In genomic region chr18:36142751-36143150, GRCh38 we compare ENCODE assay signal across 31 cellular contexts.
"Had no signal": no experiment of that assay in that cellular context is flagged by ENCODE, and none has a peak within 500 bp of the region (broad histone marks: within the 10 kb centered on the region; RNA-seq: fewer than 3 reads in every experiment).

No MANE protein-coding gene starts in this region.

- H3K4me3 ChIP-seq: ascending aorta, breast epithelium, cardiac muscle cell, colonic mucosa, esophagus squamous epithelium, gastroesophageal sphincter had no signal

- DNase-seq: activated B cell treated with CpG ODN at 0.5 μM for 24 hours; activated CD4-positive, alpha-beta memory T cell treated with anti-CD3 and anti-CD28 coated beads, Interleukin-2, amount 10 ng/mL, durations not matched to agents 7 days and 5 days; activated CD4-positive, alpha-beta T cell treated with anti-CD3 and anti-CD28 coated beads, Interleukin-2, amount 10 ng/mL, durations not matched to agents 24 days and 14 days; activated CD4-positive, alpha-beta T cell treated with anti-CD3 and anti-CD28 coated beads, Interleukin-2, amount 50 U/mL, for 4 hours; activated CD8-positive, alpha-beta memory T cell treated with anti-CD3 and anti-CD28 coated beads, Interleukin-2, amount 50 U/mL, for 48 hours; activated effector memory CD4-positive, alpha-beta T cell treated with Interleukin-2 at 50 U/mL for 16 hours; activated gamma-delta T cell treated with Interleukin-2 at 50 U/mL for 16 hours; activated naive CD4-positive, alpha-beta T cell treated with Interleukin-2 at 50 U/mL for 16 hours; activated naive CD8-positive, alpha-beta T cell treated with anti-CD3 and anti-CD28 coated beads, Interleukin-2, amount 10 ng/mL, durations not matched to agents 7 days and 5 days; activated T-cell treated with anti-CD3 and anti-CD28 coated beads for 4 hours; activated T-cell treated with anti-CD3 and anti-CD28 coated beads, Interleukin-2, amount 50 U/mL, for 24 hours; activated T-cell treated with anti-CD3 and anti-CD28 coated beads, Interleukin-2, amount 50 U/mL, for 72 hours; central memory CD4-positive, alpha-beta T cell; cerebellar nuclear complex; colonic mucosa; effector CD8-positive, alpha-beta T cell; esophagus squamous epithelium; foreskin melanocyte; T-helper 17 cell; T1000; WERI-Rb-1 had no signal

- H3K4me3 Mint-ChIP-seq: activated B cell treated with CpG ODN at 0.5 μM for 24 hours; activated CD4-positive, alpha-beta memory T cell treated with anti-CD3 and anti-CD28 coated beads, Interleukin-2, amount 10 ng/mL, durations not matched to agents 7 days and 5 days; activated CD4-positive, alpha-beta T cell treated with anti-CD3 and anti-CD28 coated beads, Interleukin-2, amount 10 ng/mL, durations not matched to agents 24 days and 14 days; activated naive CD4-positive, alpha-beta T cell treated with anti-CD3 and anti-CD28 coated beads, Interleukin-2, amount 50 U/mL, for 24 hours; activated naive CD8-positive, alpha-beta T cell treated with anti-CD3 and anti-CD28 coated beads, Interleukin-2, amount 10 ng/mL, durations not matched to agents 7 days and 5 days; activated T-cell treated with anti-CD3 and anti-CD28 coated beads, Interleukin-2, amount 50 U/mL, for 24 hours; activated T-cell treated with anti-CD3 and anti-CD28 coated beads, Interleukin-2, amount 50 U/mL, for 72 hours; brain; T-helper 17 cell; T-helper 2 cell treated with Interferon-gamma antibody and Interleukin-4, amounts not matched to agents 5 μg/mL and 100 μg/mL, for 36 hours had no signal

- H3K4me1 Mint-ChIP-seq: brain had no signal

- ATAC-seq: activated CD4-positive, CD25-positive, alpha-beta regulatory T cell treated with anti-CD3 and anti-CD28 coated beads, Interleukin-2, amount 50 U/mL, for 24 hours; gastroesophageal sphincter; T-helper 17 cell had no signal

- H3K4me1 ChIP-seq: ascending aorta, breast epithelium, colonic mucosa, esophagus squamous epithelium, gastroesophageal sphincter had no signal

- H3K27me3 ChIP-seq: ascending aorta, breast epithelium, cardiac muscle cell, colonic mucosa, esophagus squamous epithelium, gastroesophageal sphincter had no signal

- H3K9me3 ChIP-seq: ascending aorta, breast epithelium, colonic mucosa, esophagus squamous epithelium, gastroesophageal sphincter had no signal

- H3K27ac Mint-ChIP-seq: activated B cell treated with CpG ODN at 0.5 μM for 24 hours; activated CD4-positive, alpha-beta memory T cell treated with anti-CD3 and anti-CD28 coated beads, Interleukin-2, amount 10 ng/mL, durations not matched to agents 7 days and 5 days; activated CD4-positive, alpha-beta T cell treated with anti-CD3 and anti-CD28 coated beads, Interleukin-2, amount 10 ng/mL, durations not matched to agents 24 days and 14 days; activated naive CD4-positive, alpha-beta T cell treated with anti-CD3 and anti-CD28 coated beads, Interleukin-2, amount 50 U/mL, for 24 hours; brain; T-helper 17 cell; T-helper 2 cell treated with Interferon-gamma antibody and Interleukin-4, amounts not matched to agents 5 μg/mL and 100 μg/mL, for 36 hours had no signal

- H3K27me3 Mint-ChIP-seq: activated B cell treated with CpG ODN at 0.5 μM for 24 hours; activated CD4-positive, alpha-beta memory T cell treated with anti-CD3 and anti-CD28 coated beads, Interleukin-2, amount 10 ng/mL, durations not matched to agents 7 days and 5 days; activated CD4-positive, alpha-beta T cell treated with anti-CD3 and anti-CD28 coated beads, Interleukin-2, amount 10 ng/mL, durations not matched to agents 24 days and 14 days; activated naive CD4-positive, alpha-beta T cell treated with anti-CD3 and anti-CD28 coated beads, Interleukin-2, amount 50 U/mL, for 24 hours; activated naive CD8-positive, alpha-beta T cell treated with anti-CD3 and anti-CD28 coated beads, Interleukin-2, amount 10 ng/mL, durations not matched to agents 7 days and 5 days; activated T-cell treated with anti-CD3 and anti-CD28 coated beads, Interleukin-2, amount 50 U/mL, for 24 hours; brain; T-helper 17 cell had no signal

- H3K9me3 Mint-ChIP-seq: activated B cell treated with CpG ODN at 0.5 μM for 24 hours; activated CD4-positive, alpha-beta memory T cell treated with anti-CD3 and anti-CD28 coated beads, Interleukin-2, amount 10 ng/mL, durations not matched to agents 7 days and 5 days; activated CD4-positive, alpha-beta T cell treated with anti-CD3 and anti-CD28 coated beads, Interleukin-2, amount 10 ng/mL, durations not matched to agents 24 days and 14 days; activated naive CD4-positive, alpha-beta T cell treated with anti-CD3 and anti-CD28 coated beads, Interleukin-2, amount 50 U/mL, for 24 hours; activated naive CD8-positive, alpha-beta T cell treated with anti-CD3 and anti-CD28 coated beads, Interleukin-2, amount 10 ng/mL, durations not matched to agents 7 days and 5 days; activated T-cell treated with anti-CD3 and anti-CD28 coated beads, Interleukin-2, amount 50 U/mL, for 24 hours; activated T-cell treated with anti-CD3 and anti-CD28 coated beads, Interleukin-2, amount 50 U/mL, for 72 hours; brain; T-helper 2 cell treated with Interferon-gamma antibody and Interleukin-4, amounts not matched to agents 5 μg/mL and 100 μg/mL, for 36 hours had no signal

- FAIRE-seq: endometrium had no signal

- H3K27ac ChIP-seq: ascending aorta, breast epithelium, cardiac muscle cell, colonic mucosa, epithelial cell of prostate, esophagus squamous epithelium, gastroesophageal sphincter, WERI-Rb-1 had no signal
